16 cellular contexts compared by ENCODE assay signal in genomic region chr1:32736812-32737791, GRCh38. TPM values are rescaled to one million over a fixed set of nuclear protein-coding genes. Genes with fewer than 3 reads are reported as not detected.
DNase-seq lines count a peak whose midpoint lies in the region; ATAC-seq, FAIRE-seq and TF ChIP-seq lines count a peak whose summit lies in the region.
"Had no signal": no experiment of that assay in that cellular context is flagged by ENCODE, and none has a peak within 500 bp of the region (broad histone marks: within the 10 kb centered on the region; RNA-seq: fewer than 3 reads in every experiment).

No MANE protein-coding gene starts in this region.

- H4K91ac ChIP-seq in trophoblast cell (ENCODE audit: low read depth, low read length): peak overlapping the region; percentile 9

- H3K4me3 ChIP-seq in HUES48 (ENCODE audit: low read depth, low read length): no peak overlapping the region; the same call in 1 of the 2 replicates
- H3K4me3 ChIP-seq in bronchial epithelial cell (ENCODE audit: low read depth, low read length): no peak overlapping the region
- H3K4me3 ChIP-seq in keratinocyte (ENCODE audit: control insufficient read depth in 2 of 3, extremely low read depth in 1 of 3, insufficient read depth in 2 of 3, low read depth in 1 of 3, low read length in 3 of 3): no peak overlapping the region
- no peak overlapping the region for H3K4me3 ChIP-seq in trophoblast cell (ENCODE audit: low read depth, low read length)
- H3K4me3 ChIP-seq in MG63: no peak overlapping the region
- no peak overlapping the region for H3K4me3 ChIP-seq in psoas muscle
- H3K4me3 ChIP-seq: GM12878, thyroid gland had no signal

- H2AK5ac ChIP-seq in trophoblast cell (ENCODE audit: low read length): no peak overlapping the region

- H4K20me1 ChIP-seq in keratinocyte (ENCODE audit: control insufficient read depth, extremely low read depth, insufficient read depth, low read length): no peaks in the 10 kb centered on the region

- peak overlapping the region; percentile 90 for H2AFZ ChIP-seq in keratinocyte (ENCODE audit: control insufficient read depth, low read length)
- H2AFZ ChIP-seq in trophoblast cell (ENCODE audit: insufficient read depth, low read length, poor library complexity): peak overlapping the region; percentile 3

- H3K27ac ChIP-seq in HUES48 (ENCODE audit: low read depth, low read length): peak overlapping the region; percentile 74
- H3K27ac ChIP-seq in keratinocyte (ENCODE audit: control insufficient read depth, insufficient read depth, low read length): no peak overlapping the region
- H3K27ac ChIP-seq in trophoblast cell (ENCODE audit: low read depth, low read length): no peak overlapping the region
- no peak overlapping the region for H3K27ac ChIP-seq in psoas muscle
- H3K27ac ChIP-seq: thyroid gland had no signal

- no peak overlapping the region for H3K4me2 ChIP-seq in keratinocyte (ENCODE audit: control insufficient read depth, extremely low read depth, insufficient read depth, low read depth, low read length)
- no peak overlapping the region for H3K4me2 ChIP-seq in trophoblast cell (ENCODE audit: low read length)

- no CpG with 5 or more reads among the region's 7 CpGs for WGBS in trophoblast cell (ENCODE audit: extremely low coverage, insufficient coverage, insufficient read length)
- WGBS in psoas muscle, 3 donors: 86 to 91% (median 87%) methylated on average over 7 of the region's 7 CpGs

- H3K14ac ChIP-seq in trophoblast cell (ENCODE audit: low read length): no peak overlapping the region

- peaks cover 3% of the 10 kb centered on the region for H3K79me1 ChIP-seq in trophoblast cell (ENCODE audit: low read length)

- H3K9me1 ChIP-seq in keratinocyte (ENCODE audit: control insufficient read depth, extremely low read depth, insufficient read depth, low read length): no peaks in the 10 kb centered on the region

- no peak overlapping the region for H3K23ac ChIP-seq in trophoblast cell (ENCODE audit: low read length)

- no peak for ATAC-seq in HG02642 (IDR thresholded peaks at IDR 0.05; ENCODE audit: poor library complexity, unreplicated experiment)
- no peak for ATAC-seq in psoas muscle
- ATAC-seq: activated T-cell treated with anti-CD3 and anti-CD28 coated beads, Interleukin-2, amount 50 U/mL, for 4 hours; GM12878 had no signal

- DNase-seq in bronchial epithelial cell (ENCODE audit: low read depth): peak; percentile 48
- no peak for DNase-seq in keratinocyte (ENCODE audit: low read depth, low spot score)
- DNase-seq in trophoblast cell: peak; percentile 37 to 67
- no peak for DNase-seq in anterior cingulate cortex (lab: John Stamatoyannopoulos, UW)
- DNase-seq in MG63: no peak
- no peak for DNase-seq in psoas muscle
- DNase-seq: activated naive CD8-positive, alpha-beta T cell treated with anti-CD3 and anti-CD28 coated beads, Interleukin-2, amount 10 ng/mL, durations not matched to agents 7 days and 5 days; activated T-cell treated with anti-CD3 and anti-CD28 coated beads, Interleukin-2, amount 50 U/mL, for 4 hours; C1 segment of cervical spinal cord; immature natural killer cell; NCI-H1105 treated with DMSO at 0.1 percent for 48 hours; NCI-H226; thyroid gland had no signal

- dilution Hi-C loops in keratinocyte (cut with MboI; ENCODE audit: extremely low pct_ligation_motif_present, low sequenced_read_pairs): no loop called here

- H3K4me1 ChIP-seq in HUES48 (ENCODE audit: control insufficient read depth, insufficient read depth, low read length): peaks cover 16% of the 10 kb centered on the region
- peaks cover 13% of the 10 kb centered on the region for H3K4me1 ChIP-seq in keratinocyte (ENCODE audit: control insufficient read depth, extremely low read depth, insufficient read depth, low read length)
- H3K4me1 ChIP-seq in trophoblast cell (ENCODE audit: control insufficient read depth in 1 of 2, insufficient read depth in 2 of 2, low read length in 2 of 2): peaks cover 11 to 12% of the 10 kb centered on the region in 2 experiments
- peaks cover 5% of the 10 kb centered on the region for H3K4me1 ChIP-seq in psoas muscle

- H2BK120ac ChIP-seq in trophoblast cell (ENCODE audit: insufficient read depth, low read length, poor library complexity): no peak overlapping the region

- H3K36me3 ChIP-seq in HUES48 (ENCODE audit: control insufficient read depth, insufficient read depth, low read length): no peaks in the 10 kb centered on the region
- H3K36me3 ChIP-seq in bronchial epithelial cell (ENCODE audit: control insufficient read depth, insufficient read depth, low read length): no peaks in the 10 kb centered on the region
- H3K36me3 ChIP-seq in keratinocyte (ENCODE audit: control insufficient read depth in 2 of 2, extremely low read depth in 1 of 2, insufficient read depth in 2 of 2, low read length in 2 of 2): no peaks in the 10 kb centered on the region
- H3K36me3 ChIP-seq in trophoblast cell (ENCODE audit: control insufficient read depth in 1 of 2, insufficient read depth in 2 of 2, low read length in 2 of 2): no peaks in the 10 kb centered on the region
- H3K36me3 ChIP-seq in MG63: no peaks in the 10 kb centered on the region
- no peaks in the 10 kb centered on the region for H3K36me3 ChIP-seq in psoas muscle (ENCODE audit: insufficient read depth in 1 of 2, low read depth in 1 of 2)
- H3K36me3 ChIP-seq: thyroid gland had no signal

- H3K27me3 ChIP-seq in HUES48 (ENCODE audit: control insufficient read depth, insufficient read depth, low read length) (peaks cover 6% of the 10 kb centered on the region), bronchial epithelial cell (ENCODE audit: control insufficient read depth, insufficient read depth, low read length) (no peaks in the 10 kb centered on the region), keratinocyte (ENCODE audit: control insufficient read depth, extremely low read depth, insufficient read depth, low read length) (no peaks in the 10 kb centered on the region), trophoblast cell (ENCODE audit: insufficient read depth, low read length) (no peaks in the 10 kb centered on the region), MG63 (no peaks in the 10 kb centered on the region), psoas muscle (ENCODE audit: insufficient read depth in 3 of 3, low read length in 2 of 3) (no peaks in the 10 kb centered on the region)
- H3K27me3 ChIP-seq: thyroid gland had no signal

- TF ChIP-seq CTCF in bronchial epithelial cell (IDR thresholded peaks at IDR 0.05; ENCODE audit: insufficient read depth, low read length, severe bottlenecking) (no peak), keratinocyte (optimal IDR thresholded peaks at IDR 0.05 in 1 of 3, IDR thresholded peaks at IDR 0.05 in 1 of 3, conservative IDR thresholded peaks at IDR 0.05 in 1 of 3; ENCODE audit: extremely low read depth in 1 of 3, insufficient read depth in 2 of 3, low read length in 3 of 3) (no peak), psoas muscle (IDR thresholded peaks at IDR 0.05) (no peak)

- H3K79me2 ChIP-seq in keratinocyte (ENCODE audit: control insufficient read depth, insufficient read depth, low read length) (peaks cover 4% of the 10 kb centered on the region), trophoblast cell (ENCODE audit: control insufficient read depth, insufficient read depth, low read length, poor library complexity) (peaks cover 5% of the 10 kb centered on the region)

- H3K9ac ChIP-seq in HUES48 (ENCODE audit: low read depth, low read length): no peak overlapping the region
- H3K9ac ChIP-seq in keratinocyte (ENCODE audit: control insufficient read depth, extremely low read depth, insufficient read depth, low read length): no peak overlapping the region
- H3K9ac ChIP-seq in trophoblast cell (ENCODE audit: low read length): no peak overlapping the region

- H2BK12ac ChIP-seq in trophoblast cell (ENCODE audit: low read length): no peak overlapping the region

- H4K8ac ChIP-seq in trophoblast cell (ENCODE audit: low read depth, low read length): peak overlapping the region; percentile 48

- peak overlapping the region; percentile 10 for H4K12ac ChIP-seq in trophoblast cell (ENCODE audit: low read depth, low read length)

- H3K9me3 ChIP-seq in HUES48 (ENCODE audit: control insufficient read depth, insufficient read depth, low read length): no peaks in the 10 kb centered on the region
- no peaks in the 10 kb centered on the region for H3K9me3 ChIP-seq in keratinocyte (ENCODE audit: control insufficient read depth, low read depth, low read length)
- no peaks in the 10 kb centered on the region for H3K9me3 ChIP-seq in trophoblast cell (ENCODE audit: insufficient read depth, low read depth, low read length)
- no peaks in the 10 kb centered on the region for H3K9me3 ChIP-seq in MG63
- H3K9me3 ChIP-seq in psoas muscle: no peaks in the 10 kb centered on the region
- H3K9me3 ChIP-seq: thyroid gland had no signal

- intact Hi-C loops in psoas muscle (cut with DNase I): no loop called here

- H3K4ac ChIP-seq in trophoblast cell (ENCODE audit: low read depth, low read length): no peak overlapping the region

- no peak overlapping the region for H2BK5ac ChIP-seq in trophoblast cell (ENCODE audit: low read depth, low read length, poor library complexity)

- no peak for FAIRE-seq in bronchial epithelial cell (lab: Jason Lieb, UNC)
- FAIRE-seq in keratinocyte (lab: Jason Lieb, UNC): peak; percentile 64
- FAIRE-seq: GM12878 had no signal

- peak overlapping the region; percentile 1 for H3K18ac ChIP-seq in trophoblast cell (ENCODE audit: low read length)

RNA-seq across cellular contexts. Expression of gene SYNC, which starts 34.5 kb away (rescaled TPM):
- total RNA-seq in bronchial epithelial cell: 3.4 and 7.6 TPM in 2 replicates
- polyA plus RNA-seq in keratinocyte: 11.2 to 12.0 TPM (median 11.2 TPM) in 3 replicates
- 2.0 TPM for polyA plus RNA-seq in keratinocyte (2011; ENCODE audit: low read depth)
- 14.5 and 17.2 TPM in 2 replicates for polyA plus RNA-seq in keratinocyte (2011; cell fraction: cytosol; rRNA removed)
- 12.3 and 14.8 TPM in 2 replicates for polyA plus RNA-seq in keratinocyte (2011; cell fraction: nucleus; rRNA removed)
- 1.3 and 12.0 TPM in 2 replicates for polyA plus RNA-seq in keratinocyte (2012; ENCODE audit: low replicate concordance)
- 9.7 to 19.1 TPM (median 14.7 TPM) in 3 replicates for polyA minus RNA-seq in keratinocyte
- 16.7 TPM for polyA minus RNA-seq in keratinocyte (2011; cell fraction: cytosol; rRNA and poly(A)+ RNA removed)
- 2.8 and 8.0 TPM in 2 replicates for polyA minus RNA-seq in keratinocyte (2011; cell fraction: nucleus; rRNA and poly(A)+ RNA removed)
- 2.2 and 2.3 TPM in 2 replicates for polyA plus RNA-seq in trophoblast cell (2013)
- total RNA-seq in MG63 (2014; rRNA removed; shearing (Covaris generic); ENCODE audit: low replicate concordance): 50.0 and 51.2 TPM in 2 replicates
- 10 to 100 TPM; 40.4 to 82.5 (median 54.4) TPM for total RNA-seq in psoas muscle
- 10 to 100 TPM; 46.1 to 74.7 (median 49.1) TPM for polyA plus RNA-seq in psoas muscle
- total RNA-seq: activated naive CD8-positive, alpha-beta T cell treated with anti-CD3 and anti-CD28 coated beads, Interleukin-2, amount 10 ng/mL, durations not matched to agents 7 days and 5 days; activated T-cell treated with anti-CD3 and anti-CD28 coated beads, Interleukin-2, amount 50 U/mL, for 4 hours had no signal
- polyA plus RNA-seq: immature natural killer cell had no signal

Comparison
In these comparisons a context has a peak if more than half of its experiments do, and no peak if none do; other contexts are left out.
1. DNase-seq: peak in bronchial epithelial cell (single experiment) and trophoblast cell (2 of 2); none in keratinocyte (single experiment), anterior cingulate cortex (0 of 58), MG63 (single experiment) and psoas muscle (0 of 2).